Comparison of ENCODE assay signal across 1 cellular context in genomic region chr7:6010370-6010769, GRCh38.
TF ChIP-seq lines count a peak whose summit lies in the region.

No MANE protein-coding gene starts in this region.

TF ChIP-seq in HEK293, 187 proteins besides CTCF, POLR2A, EP300 and RAD21:
- TF ChIP-seq, protein P1, sequence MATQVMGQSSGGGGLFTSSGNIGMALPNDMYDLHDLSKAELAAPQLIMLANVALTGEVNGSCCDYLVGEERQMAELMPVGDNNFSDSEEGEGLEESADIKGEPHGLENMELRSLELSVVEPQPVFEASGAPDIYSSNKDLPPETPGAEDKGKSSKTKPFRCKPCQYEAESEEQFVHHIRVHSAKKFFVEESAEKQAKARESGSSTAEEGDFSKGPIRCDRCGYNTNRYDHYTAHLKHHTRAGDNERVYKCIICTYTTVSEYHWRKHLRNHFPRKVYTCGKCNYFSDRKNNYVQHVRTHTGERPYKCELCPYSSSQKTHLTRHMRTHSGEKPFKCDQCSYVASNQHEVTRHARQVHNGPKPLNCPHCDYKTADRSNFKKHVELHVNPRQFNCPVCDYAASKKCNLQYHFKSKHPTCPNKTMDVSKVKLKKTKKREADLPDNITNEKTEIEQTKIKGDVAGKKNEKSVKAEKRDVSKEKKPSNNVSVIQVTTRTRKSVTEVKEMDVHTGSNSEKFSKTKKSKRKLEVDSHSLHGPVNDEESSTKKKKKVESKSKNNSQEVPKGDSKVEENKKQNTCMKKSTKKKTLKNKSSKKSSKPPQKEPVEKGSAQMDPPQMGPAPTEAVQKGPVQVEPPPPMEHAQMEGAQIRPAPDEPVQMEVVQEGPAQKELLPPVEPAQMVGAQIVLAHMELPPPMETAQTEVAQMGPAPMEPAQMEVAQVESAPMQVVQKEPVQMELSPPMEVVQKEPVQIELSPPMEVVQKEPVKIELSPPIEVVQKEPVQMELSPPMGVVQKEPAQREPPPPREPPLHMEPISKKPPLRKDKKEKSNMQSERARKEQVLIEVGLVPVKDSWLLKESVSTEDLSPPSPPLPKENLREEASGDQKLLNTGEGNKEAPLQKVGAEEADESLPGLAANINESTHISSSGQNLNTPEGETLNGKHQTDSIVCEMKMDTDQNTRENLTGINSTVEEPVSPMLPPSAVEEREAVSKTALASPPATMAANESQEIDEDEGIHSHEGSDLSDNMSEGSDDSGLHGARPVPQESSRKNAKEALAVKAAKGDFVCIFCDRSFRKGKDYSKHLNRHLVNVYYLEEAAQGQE (tag by site-specific recombination; IDR thresholded peaks at IDR 0.05) = 0 out of 2 replicates have a peak, but pooled peaks have one; percentile 33
